12 cellular contexts compared by ENCODE assay signal in the genomic region with DNA sequence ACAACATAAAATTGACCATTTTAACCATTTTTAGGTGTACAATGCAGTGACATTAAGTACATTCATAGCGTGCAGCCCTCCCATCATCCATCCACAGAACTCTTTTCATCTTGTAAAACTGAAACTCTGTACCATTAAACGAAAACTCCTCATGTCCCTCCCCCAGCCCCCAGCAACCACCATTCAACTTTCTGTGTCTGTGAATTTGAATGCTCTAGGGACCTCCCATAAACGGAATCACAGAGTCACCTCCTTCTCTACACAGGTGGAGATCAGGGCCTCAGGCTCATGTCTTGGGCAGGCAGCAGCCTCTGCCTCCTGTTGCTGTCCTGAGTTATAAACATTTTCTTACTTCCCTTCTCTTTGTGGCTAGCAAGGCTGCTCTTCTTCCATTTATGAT. TPM values are rescaled to one million over a fixed set of nuclear protein-coding genes. Genes with fewer than 3 reads are reported as not detected.
DNase-seq lines count a peak whose midpoint lies in the region; ATAC-seq, FAIRE-seq and TF ChIP-seq lines count a peak whose summit lies in the region.
"Had no signal": no experiment of that assay in that cellular context is flagged by ENCODE, and none has a peak within 500 bp of the region (broad histone marks: within the 10 kb centered on the region; RNA-seq: fewer than 3 reads in every experiment).

No MANE protein-coding gene starts in this region.

- H3K36me3 ChIP-seq in BLaER1 treated with 17β-estradiol and CSF1 and Interleukin-3, amounts not matched to agents 10 nM and 100 nM, result no peaks in the 10 kb centered on the region
- H3K36me3 ChIP-seq in Karpas-422 (ENCODE audit: insufficient read depth, low read length), result no peaks in the 10 kb centered on the region
- H3K36me3 ChIP-seq: esophagus squamous epithelium had no signal

- H3K4me1 ChIP-seq in BLaER1 treated with 17β-estradiol and CSF1 and Interleukin-3, amounts not matched to agents 10 nM and 100 nM, result peaks cover 0 to 12% (median 8%) of the 10 kb centered on the region in 10 experiments; a peak in 10 of 20 replicates
- peaks cover 13% of the 10 kb centered on the region for H3K4me1 ChIP-seq in Karpas-422 (ENCODE audit: low read length)

- H3K27me3 ChIP-seq in BLaER1 treated with 17β-estradiol and CSF1 and Interleukin-3, amounts not matched to agents 10 nM and 100 nM, result no peaks in the 10 kb centered on the region
- H3K27me3 ChIP-seq in Karpas-422 (ENCODE audit: low read length), result no peaks in the 10 kb centered on the region
- H3K27me3 ChIP-seq: esophagus squamous epithelium had no signal

- H3K9ac ChIP-seq in BLaER1 treated with 17β-estradiol and CSF1 and Interleukin-3, amounts not matched to agents 10 nM and 100 nM, result peak overlapping the region in 2 of 11 experiments; percentile 25 to 29; a peak in 1 of 22 replicates
- H3K9ac ChIP-seq in Karpas-422 (ENCODE audit: low read length), result peak overlapping the region; percentile 28

- no peak for TF ChIP-seq CTCF in D721Med (IDR thresholded peaks at IDR 0.05; ENCODE audit: insufficient read depth, missing control alignments)

- peak overlapping the region in 1 of 11 experiments; percentile 23; a peak in 1 of 22 replicates for H3K27ac ChIP-seq in BLaER1 treated with 17β-estradiol and CSF1 and Interleukin-3, amounts not matched to agents 10 nM and 100 nM
- no peak overlapping the region for H3K27ac ChIP-seq in Karpas-422 (ENCODE audit: low read length)
- H3K27ac ChIP-seq: esophagus squamous epithelium had no signal

- ATAC-seq in GM18909 (IDR thresholded peaks at IDR 0.05; ENCODE audit: poor library complexity, unreplicated experiment) (peak; percentile 84), HG02623 (IDR thresholded peaks at IDR 0.05; ENCODE audit: unreplicated experiment) (peak; percentile 77)

- H2AFZ ChIP-seq in Karpas-422 (ENCODE audit: low read length), result no peak overlapping the region

- peak overlapping the region in 6 of 11 experiments; percentile 6 to 34 (median 22); a peak in 8 of 22 replicates for H3K4me2 ChIP-seq in BLaER1 treated with 17β-estradiol and CSF1 and Interleukin-3, amounts not matched to agents 10 nM and 100 nM
- no peak overlapping the region for H3K4me2 ChIP-seq in Karpas-422 (ENCODE audit: low read depth, low read length, poor library complexity, severe bottlenecking)

- no peaks in the 10 kb centered on the region for H3K79me2 ChIP-seq in Karpas-422 (ENCODE audit: low read length)

- no peaks in the 10 kb centered on the region for H3K9me2 ChIP-seq in Karpas-422 (replicated peaks; ENCODE audit: insufficient read depth, low read length)

- FAIRE-seq in D721Med (lab: Jason Lieb, UNC), result no peak

- H4K20me1 ChIP-seq in BLaER1 treated with 17β-estradiol and CSF1 and Interleukin-3, amounts not matched to agents 10 nM and 100 nM, result no peaks in the 10 kb centered on the region
- no peaks in the 10 kb centered on the region for H4K20me1 ChIP-seq in Karpas-422 (ENCODE audit: insufficient read depth, low read depth, low read length)

- peak; percentile 47 for DNase-seq in Karpas-422
- DNase-seq in NCI-H1436 (lab: John Stamatoyannopoulos, UW), result no peak
- DNase-seq in D721Med (ENCODE audit: insufficient read length, low spot score), result no peak
- DNase-seq in NCI-H2227 (lab: John Stamatoyannopoulos, UW; ENCODE audit: unreplicated experiment), result no peak
- DNase-seq in NCI-H1417 treated with DMSO at 0.1 percent for 48 hours (lab: John Stamatoyannopoulos, UW), result no peak
- DNase-seq: CD4-positive, alpha-beta T cell; esophagus squamous epithelium; kidney glomerular epithelial cell; NK-92 treated with Interleukin-12 subunit alpha and Interleukin-12 subunit beta, amount 100 ng/mL, for 24 hours had no signal

- no peaks in the 10 kb centered on the region for H3K9me3 ChIP-seq in BLaER1 treated with 17β-estradiol and CSF1 and Interleukin-3, amounts not matched to agents 10 nM and 100 nM (replicated peaks in 1 of 11)
- H3K9me3 ChIP-seq in Karpas-422 (ENCODE audit: low read length), result no peaks in the 10 kb centered on the region
- H3K9me3 ChIP-seq: esophagus squamous epithelium had no signal

- no peak overlapping the region for H3K4me3 ChIP-seq in BLaER1 treated with 17β-estradiol and CSF1 and Interleukin-3, amounts not matched to agents 10 nM and 100 nM
- no peak overlapping the region for H3K4me3 ChIP-seq in Karpas-422 (ENCODE audit: low read length)
- H3K4me3 ChIP-seq: esophagus squamous epithelium had no signal

RNA-seq across cellular contexts. Expression of a gene that starts 7.3 kb away (rescaled TPM):
- 12.0 and 20.1 TPM in 2 replicates for total RNA-seq in Karpas-422 (2014; rRNA removed; shearing (Covaris generic); ENCODE audit: low replicate concordance)
